Comparison of ENCODE assay signal across 20 cellular contexts in genomic region chr12:12353807-12354206, GRCh38.
"Had no signal": no experiment of that assay in that cellular context is flagged by ENCODE, and none has a peak within 500 bp of the region (broad histone marks: within the 10 kb centered on the region; RNA-seq: fewer than 3 reads in every experiment).

No MANE protein-coding gene starts in this region.

- ATAC-seq: activated CD8-positive, alpha-beta memory T cell treated with anti-CD3 and anti-CD28 coated beads, Interleukin-2, amount 10 ng/mL, durations not matched to agents 7 days and 5 days; natural killer cell treated with Interleukin-12 subunit alpha and Interleukin-12 subunit beta and Interleukin-15 and Interleukin-18, amount 100 ng/mL, for 72 hours; sciatic nerve had no signal

- H3K27me3 Mint-ChIP-seq: activated naive CD8-positive, alpha-beta T cell; activated T-cell treated with anti-CD3 and anti-CD28 coated beads, Interleukin-2, amount 50 U/mL, for 24 hours; stimulated activated naive CD8-positive, alpha-beta T cell treated with anti-CD3 and anti-CD28 coated beads, Interleukin-15, Interleukin-2, amounts not matched to agents 100 ng/mL and 50 ng/mL, for 24 hours; type B pancreatic cell had no signal

- H3K36me3 Mint-ChIP-seq: activated CD8-positive, alpha-beta memory T cell treated with anti-CD3 and anti-CD28 coated beads, Interleukin-2, amount 10 ng/mL, durations not matched to agents 7 days and 5 days; activated naive CD8-positive, alpha-beta T cell; brain; natural killer cell treated with Interleukin-12 subunit alpha and Interleukin-12 subunit beta and Interleukin-15 and Interleukin-18, amount 100 ng/mL, for 72 hours; type B pancreatic cell had no signal

- H3K4me3 Mint-ChIP-seq: activated CD8-positive, alpha-beta memory T cell treated with anti-CD3 and anti-CD28 coated beads, Interleukin-2, amount 10 ng/mL, durations not matched to agents 7 days and 5 days; activated naive CD8-positive, alpha-beta T cell; activated T-cell treated with anti-CD3 and anti-CD28 coated beads, Interleukin-2, amount 50 U/mL, for 24 hours; natural killer cell treated with Interleukin-12 subunit alpha and Interleukin-12 subunit beta and Interleukin-15 and Interleukin-18, amount 100 ng/mL, for 72 hours; stimulated activated naive CD8-positive, alpha-beta T cell treated with anti-CD3 and anti-CD28 coated beads, Interleukin-15, Interleukin-2, amounts not matched to agents 100 ng/mL and 50 ng/mL, for 24 hours; type B pancreatic cell had no signal

- H3K27me3 ChIP-seq: suprapubic skin had no signal

- H3K36me3 ChIP-seq: suprapubic skin had no signal

- H3K9me3 Mint-ChIP-seq: activated T-cell treated with anti-CD3 and anti-CD28 coated beads, Interleukin-2, amount 50 U/mL, for 24 hours; brain; natural killer cell treated with Interleukin-12 subunit alpha and Interleukin-12 subunit beta and Interleukin-15 and Interleukin-18, amount 100 ng/mL, for 72 hours; stimulated activated naive CD8-positive, alpha-beta T cell treated with anti-CD3 and anti-CD28 coated beads, Interleukin-15, Interleukin-2, amounts not matched to agents 100 ng/mL and 50 ng/mL, for 24 hours; type B pancreatic cell had no signal

- H3K4me3 ChIP-seq: coronary artery, suprapubic skin had no signal

- FAIRE-seq: endothelial cell of umbilical vein had no signal

- H3K27ac ChIP-seq: coronary artery, suprapubic skin had no signal

- DNase-seq: activated CD4-positive, alpha-beta T cell treated with anti-CD3 and anti-CD28 coated beads for 1 hour; activated CD4-positive, alpha-beta T cell treated with anti-CD3 and anti-CD28 coated beads, Interleukin-2, amount 50 U/mL, for 4 hours; activated CD8-positive, alpha-beta memory T cell treated with anti-CD3 and anti-CD28 coated beads, Interleukin-2, amount 10 ng/mL, durations not matched to agents 7 days and 5 days; activated effector memory CD4-positive, alpha-beta T cell treated with anti-CD3 and anti-CD28 coated beads, Interleukin-2, amount 50 U/mL, for 16 hours; activated T-cell treated with anti-CD3 and anti-CD28 coated beads, Interleukin-2, amount 50 U/mL, for 24 hours; central memory CD4-positive, alpha-beta T cell; effector CD4-positive, alpha-beta T cell; foreskin fibroblast; glutamatergic neuron; kidney glomerular epithelial cell; mesendoderm had no signal

- H3K27ac Mint-ChIP-seq: activated CD8-positive, alpha-beta memory T cell treated with anti-CD3 and anti-CD28 coated beads, Interleukin-2, amount 10 ng/mL, durations not matched to agents 7 days and 5 days; stimulated activated naive CD8-positive, alpha-beta T cell treated with anti-CD3 and anti-CD28 coated beads, Interleukin-15, Interleukin-2, amounts not matched to agents 100 ng/mL and 50 ng/mL, for 24 hours; type B pancreatic cell had no signal

- H3K9me3 ChIP-seq: suprapubic skin had no signal
